5 cellular contexts compared by ENCODE assay signal in the genomic region with DNA sequence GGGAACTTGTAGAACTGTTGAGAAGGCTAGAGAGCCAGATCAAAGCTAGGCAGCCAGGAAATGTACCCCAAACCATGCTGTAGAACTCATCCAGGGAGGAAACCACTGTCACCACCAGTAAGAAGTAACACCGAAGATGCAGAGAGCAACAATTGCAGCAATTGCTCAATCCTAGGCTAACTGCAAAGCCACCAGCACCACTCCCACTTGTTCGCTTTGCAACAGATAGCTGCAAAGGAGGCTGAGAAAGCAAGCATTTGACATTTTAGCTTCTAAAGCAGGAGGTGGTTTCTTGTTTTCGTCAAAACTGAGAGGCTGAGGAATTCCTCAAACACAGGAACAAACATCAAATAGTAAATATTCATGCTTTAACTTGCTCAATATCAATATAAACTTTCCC. TPM values are rescaled to one million over a fixed set of nuclear protein-coding genes. Genes with fewer than 3 reads are reported as not detected.
"Had no signal": no experiment of that assay in that cellular context is flagged by ENCODE, and none has a peak within 500 bp of the region (broad histone marks: within the 10 kb centered on the region; RNA-seq: fewer than 3 reads in every experiment).

No MANE protein-coding gene starts in this region.

RNA-seq across cellular contexts. Expression of a gene that starts 1.8 kb away (rescaled TPM):
- total RNA-seq: HepG2, HT-29, HT1080, IMR-90, K562 had no signal
